Comparison of ENCODE assay signal across 8 cellular contexts in the genomic region with DNA sequence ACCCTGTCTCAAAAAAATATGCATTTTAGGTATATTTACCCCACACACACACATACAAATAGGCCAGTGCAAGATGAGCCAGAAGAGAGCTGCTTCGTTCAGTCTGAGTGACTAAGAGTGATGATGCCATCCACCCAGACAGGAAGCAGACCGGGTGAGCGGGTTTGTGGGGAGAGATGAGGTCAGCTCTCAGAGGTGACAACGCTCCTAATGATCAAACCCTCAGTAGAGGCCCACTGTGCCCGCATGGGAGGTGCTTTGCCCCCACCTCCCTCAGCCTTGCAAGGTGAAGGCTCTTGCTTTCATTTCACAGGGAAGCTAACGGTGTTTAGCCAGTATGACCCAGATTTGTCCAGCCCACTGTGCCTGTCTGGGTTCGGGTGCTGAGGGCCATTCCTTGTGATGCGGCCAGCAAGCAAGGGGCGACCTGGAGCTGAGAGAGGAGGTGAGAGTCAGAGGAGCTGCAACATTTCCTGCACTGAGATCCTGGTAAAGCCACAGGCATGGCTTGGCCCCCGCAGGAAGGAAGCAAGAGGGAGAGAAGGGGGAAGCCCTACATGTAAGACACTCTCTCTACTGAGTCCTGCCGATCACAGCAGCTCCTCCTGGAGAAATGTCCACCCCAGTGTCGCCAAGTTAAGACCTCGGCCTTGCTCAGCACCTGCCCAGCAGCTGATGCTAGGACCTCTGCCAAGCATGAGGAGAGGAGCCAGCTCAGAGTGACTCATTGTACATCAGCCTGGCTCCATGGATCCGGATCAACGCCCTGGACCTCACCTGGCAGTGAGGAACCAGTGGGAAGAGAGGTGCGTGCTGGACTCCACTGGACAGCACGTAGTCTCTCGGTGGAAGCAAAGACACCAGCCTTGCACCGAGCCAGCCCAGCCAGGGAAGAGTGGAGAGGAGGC. TPM values are rescaled to one million over a fixed set of nuclear protein-coding genes. Genes with fewer than 3 reads are reported as not detected.
DNase-seq lines count a peak whose midpoint lies in the region; ATAC-seq and FAIRE-seq lines count a peak whose summit lies in the region.

No MANE protein-coding gene starts in this region.

- peak overlapping the region; percentile 85 for H3K4me3 Mint-ChIP-seq in activated T-helper 1 cell treated with anti-CD3 and anti-CD28 coated beads, Interleukin-12 subunit alpha, Interleukin-12 subunit beta, Interleukin-2, Interleukin-4 antibody, amounts not matched to agents 30 ng/mL and 10 ng/mL and 1 ng/mL, durations not matched to agents 14 hours and 24 hours and 36 hours

- peaks cover 48% of the 10 kb centered on the region for H3K4me1 Mint-ChIP-seq in activated T-helper 1 cell treated with anti-CD3 and anti-CD28 coated beads, Interleukin-12 subunit alpha, Interleukin-12 subunit beta, Interleukin-2, Interleukin-4 antibody, amounts not matched to agents 30 ng/mL and 10 ng/mL and 1 ng/mL, durations not matched to agents 14 hours and 24 hours and 36 hours (ENCODE audit: low read depth)

- ATAC-seq in HG03108 (IDR thresholded peaks at IDR 0.05; ENCODE audit: unreplicated experiment) (peak; percentile 98), Right ventricle myocardium inferior (peak; percentile 50)

- H3K27ac Mint-ChIP-seq in activated T-helper 1 cell treated with anti-CD3 and anti-CD28 coated beads, Interleukin-12 subunit alpha, Interleukin-12 subunit beta, Interleukin-2, Interleukin-4 antibody, amounts not matched to agents 30 ng/mL and 10 ng/mL and 1 ng/mL, durations not matched to agents 14 hours and 24 hours and 36 hours: peak overlapping the region; percentile 95

- H3K27me3 Mint-ChIP-seq in activated T-helper 1 cell treated with anti-CD3 and anti-CD28 coated beads, Interleukin-12 subunit alpha, Interleukin-12 subunit beta, Interleukin-2, Interleukin-4 antibody, amounts not matched to agents 30 ng/mL and 10 ng/mL and 1 ng/mL, durations not matched to agents 14 hours and 24 hours and 36 hours (ENCODE audit: insufficient read depth): peaks cover 2% of the 10 kb centered on the region

- DNase-seq in DMS153 (lab: John Stamatoyannopoulos, UW): peak; percentile 20
- no peak for DNase-seq in DMS153 treated with DMSO at 0.1 percent for 48 hours (lab: John Stamatoyannopoulos, UW; ENCODE audit: unreplicated experiment)
- peak; percentile 95 for DNase-seq in RCC 7860 (ENCODE audit: low spot score)
- DNase-seq in activated T-helper 1 cell treated with anti-CD3 and anti-CD28 coated beads, Interleukin-12 subunit alpha, Interleukin-12 subunit beta, Interleukin-2, Interleukin-4 antibody, amounts not matched to agents 30 ng/mL and 10 ng/mL and 1 ng/mL, durations not matched to agents 14 hours and 24 hours and 36 hours (ENCODE audit: low spot score): peak; percentile 83
- no peak for DNase-seq in Right ventricle myocardium inferior (ENCODE audit: missing footprints)
- peak; percentile 71 to 83 (median 79) for DNase-seq in stimulated activated CD4-positive, alpha-beta T cell treated with anti-CD3 and anti-CD28 coated beads, Interleukin-12 subunit alpha, Interleukin-12 subunit beta, amount 100 ng/mL, for 48 hours (ENCODE audit: low read depth in 2 of 3, low spot score in 1 of 3)
- no peak for DNase-seq in NCI-H774 (lab: John Stamatoyannopoulos, UW)

- peaks cover 1% of the 10 kb centered on the region for H3K36me3 Mint-ChIP-seq in activated T-helper 1 cell treated with anti-CD3 and anti-CD28 coated beads, Interleukin-12 subunit alpha, Interleukin-12 subunit beta, Interleukin-2, Interleukin-4 antibody, amounts not matched to agents 30 ng/mL and 10 ng/mL and 1 ng/mL, durations not matched to agents 14 hours and 24 hours and 36 hours (ENCODE audit: low read depth)

- intact Hi-C loops in activated T-helper 1 cell treated with anti-CD3 and anti-CD28 coated beads, Interleukin-12 subunit alpha, Interleukin-12 subunit beta, Interleukin-2, Interleukin-4 antibody, amounts not matched to agents 30 ng/mL and 10 ng/mL and 1 ng/mL, durations not matched to agents 14 hours and 24 hours and 36 hours (cut with micrococcal nuclease): loop anchor here (1.0 to 2.0 kb wide), 6 partner anchors 19 to 169 kb away; partner anchors contain the start of genes CLASP1, NIFK, RNU4ATAC and TSN
- intact Hi-C loops in Right ventricle myocardium inferior (cut with DNase I): no loop called here

- peak; percentile 91 for FAIRE-seq in RCC 7860 (lab: Jason Lieb, UNC)

- H3K9me3 Mint-ChIP-seq in activated T-helper 1 cell treated with anti-CD3 and anti-CD28 coated beads, Interleukin-12 subunit alpha, Interleukin-12 subunit beta, Interleukin-2, Interleukin-4 antibody, amounts not matched to agents 30 ng/mL and 10 ng/mL and 1 ng/mL, durations not matched to agents 14 hours and 24 hours and 36 hours: no peaks in the 10 kb centered on the region

RNA-seq across cellular contexts. Expression of gene NIFK, which starts 37.0 kb away (rescaled TPM):
- 150 TPM in 2 replicates for total RNA-seq in activated T-helper 1 cell treated with anti-CD3 and anti-CD28 coated beads, Interleukin-12 subunit alpha, Interleukin-12 subunit beta, Interleukin-2, Interleukin-4 antibody, amounts not matched to agents 30 ng/mL and 10 ng/mL and 1 ng/mL, durations not matched to agents 14 hours and 24 hours and 36 hours
- total RNA-seq in Right ventricle myocardium inferior: 18.3 TPM

RNA-seq across cellular contexts. Expression of gene CLASP1, which starts 50.4 kb away (rescaled TPM):
- total RNA-seq in activated T-helper 1 cell treated with anti-CD3 and anti-CD28 coated beads, Interleukin-12 subunit alpha, Interleukin-12 subunit beta, Interleukin-2, Interleukin-4 antibody, amounts not matched to agents 30 ng/mL and 10 ng/mL and 1 ng/mL, durations not matched to agents 14 hours and 24 hours and 36 hours: 62.6 and 72.6 TPM in 2 replicates
- total RNA-seq in Right ventricle myocardium inferior: 66.3 TPM

RNA-seq across cellular contexts. Expression of gene TSN, which starts 55.8 kb away (rescaled TPM):
- total RNA-seq in activated T-helper 1 cell treated with anti-CD3 and anti-CD28 coated beads, Interleukin-12 subunit alpha, Interleukin-12 subunit beta, Interleukin-2, Interleukin-4 antibody, amounts not matched to agents 30 ng/mL and 10 ng/mL and 1 ng/mL, durations not matched to agents 14 hours and 24 hours and 36 hours: 72.3 and 80.1 TPM in 2 replicates
- total RNA-seq in Right ventricle myocardium inferior: 32.1 TPM

Comparison
In these comparisons a context has a peak if more than half of its experiments do, and no peak if none do; other contexts are left out.
1. DNase-seq: peak in DMS153 (single experiment), RCC 7860 (single experiment), activated T-helper 1 cell treated with anti-CD3 and anti-CD28 coated beads, Interleukin-12 subunit alpha, Interleukin-12 subunit beta, Interleukin-2, Interleukin-4 antibody, amounts not matched to agents 30 ng/mL and 10 ng/mL and 1 ng/mL, durations not matched to agents 14 hours and 24 hours and 36 hours (single experiment) and stimulated activated CD4-positive, alpha-beta T cell treated with anti-CD3 and anti-CD28 coated beads, Interleukin-12 subunit alpha, Interleukin-12 subunit beta, amount 100 ng/mL, for 48 hours (3 of 3); none in DMS153 treated with DMSO at 0.1 percent for 48 hours (single experiment), Right ventricle myocardium inferior (single experiment) and NCI-H774 (single experiment).